In the genomic region with DNA sequence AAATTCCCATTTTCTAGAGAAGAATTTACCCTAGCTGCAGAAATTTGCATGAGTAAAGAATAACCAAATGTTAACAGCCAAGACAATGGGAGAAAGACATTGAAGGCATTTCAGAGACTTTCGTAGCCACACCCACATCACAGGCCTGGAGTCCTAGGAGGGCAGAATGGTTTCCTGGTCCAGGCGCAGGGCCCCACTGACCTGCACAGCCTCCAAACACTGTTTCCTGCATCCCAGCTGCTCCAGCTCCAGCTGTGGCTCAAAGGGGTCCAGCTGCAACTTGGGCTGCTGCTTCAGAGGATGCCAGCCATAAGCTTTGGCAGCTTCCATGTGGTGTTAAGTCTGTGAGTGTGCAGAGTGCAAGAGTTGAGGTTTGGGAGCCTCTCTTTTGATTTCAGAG, we compare ENCODE assay signal across 36 cellular contexts. TPM values are rescaled to one million over a fixed set of nuclear protein-coding genes. Genes with fewer than 3 reads are reported as not detected.
"Had no signal": no experiment of that assay in that cellular context is flagged by ENCODE, and none has a peak within 500 bp of the region (broad histone marks: within the 10 kb centered on the region; RNA-seq: fewer than 3 reads in every experiment).

No MANE protein-coding gene starts in this region.

- H3K27me3 ChIP-seq: ascending aorta had no signal

- ATAC-seq: activated CD8-positive, alpha-beta memory T cell treated with anti-CD3 and anti-CD28 coated beads, Interleukin-2, amount 10 ng/mL, durations not matched to agents 7 days and 5 days; activated CD8-positive, alpha-beta T cell treated with anti-CD3 and anti-CD28 coated beads, Interleukin-2, amount 10 ng/mL, durations not matched to agents 7 days and 5 days; activated naive CD8-positive, alpha-beta T cell treated with anti-CD3 and anti-CD28 coated beads, Interleukin-2, amount 50 U/mL, for 24 hours had no signal

- H3K4me3 Mint-ChIP-seq: activated B cell treated with CpG ODN at 0.5 μM for 24 hours; activated CD4-positive, alpha-beta memory T cell treated with anti-CD3 and anti-CD28 coated beads, Interleukin-2, amount 10 ng/mL, durations not matched to agents 7 days and 5 days; activated CD4-positive, alpha-beta T cell treated with anti-CD3 and anti-CD28 coated beads, Interleukin-2, amount 10 ng/mL, durations not matched to agents 24 days and 14 days; activated CD8-positive, alpha-beta memory T cell treated with anti-CD3 and anti-CD28 coated beads, Interleukin-2, amount 10 ng/mL, durations not matched to agents 7 days and 5 days; activated CD8-positive, alpha-beta T cell treated with anti-CD3 and anti-CD28 coated beads, Interleukin-2, amount 10 ng/mL, durations not matched to agents 7 days and 5 days; activated naive CD4-positive, alpha-beta T cell treated with anti-CD3 and anti-CD28 coated beads, Interleukin-2, amount 10 ng/mL, durations not matched to agents 7 days and 5 days; activated naive CD4-positive, alpha-beta T cell treated with anti-CD3 and anti-CD28 coated beads, Interleukin-2, amount 50 U/mL, for 24 hours; activated naive CD8-positive, alpha-beta T cell; activated naive CD8-positive, alpha-beta T cell treated with anti-CD3 and anti-CD28 coated beads, Interleukin-2, amount 10 ng/mL, durations not matched to agents 7 days and 5 days; activated naive CD8-positive, alpha-beta T cell treated with anti-CD3 and anti-CD28 coated beads, Interleukin-2, amount 50 U/mL, for 24 hours; activated T-cell treated with anti-CD3 and anti-CD28 coated beads, Interleukin-2, amount 50 U/mL, for 24 hours; brain; T-helper 1 cell treated with Interleukin-12 subunit alpha and Interleukin-12 subunit beta and Interleukin-4 antibody, amounts not matched to agents 30 μg/mL and 1 μg/mL, for 36 hours; T-helper 2 cell treated with Interferon-gamma antibody and Interleukin-4, amounts not matched to agents 5 μg/mL and 100 μg/mL, for 36 hours had no signal

- H3K27ac ChIP-seq: ascending aorta, VCaP had no signal

- H3K4me1 Mint-ChIP-seq: activated B cell treated with CpG ODN at 0.5 μM for 24 hours, brain had no signal

- H3K4me3 ChIP-seq: ascending aorta had no signal

- FAIRE-seq: colon, TTC549 had no signal

- DNase-seq: activated B cell treated with CpG ODN at 0.5 μM for 24 hours; activated CD4-positive, alpha-beta memory T cell treated with anti-CD3 and anti-CD28 coated beads, Interleukin-2, amount 10 ng/mL, durations not matched to agents 7 days and 5 days; activated CD4-positive, alpha-beta T cell treated with anti-CD3 and anti-CD28 coated beads for 4 hours; activated CD4-positive, alpha-beta T cell treated with anti-CD3 and anti-CD28 coated beads, Interleukin-2, amount 10 ng/mL, durations not matched to agents 24 days and 14 days; activated CD4-positive, alpha-beta T cell treated with anti-CD3 and anti-CD28 coated beads, Interleukin-2, amount 50 U/mL, for 1 hour; activated CD4-positive, alpha-beta T cell treated with anti-CD3 and anti-CD28 coated beads, Interleukin-2, amount 50 U/mL, for 48 hours; activated CD4-positive, CD25-positive, alpha-beta regulatory T cell treated with anti-CD3 and anti-CD28 coated beads, Interleukin-2, amount 50 U/mL, for 72 hours; activated CD8-positive, alpha-beta memory T cell treated with anti-CD3 and anti-CD28 coated beads for 24 hours; activated CD8-positive, alpha-beta memory T cell treated with anti-CD3 and anti-CD28 coated beads, Interleukin-2, amount 10 ng/mL, durations not matched to agents 7 days and 5 days; activated CD8-positive, alpha-beta memory T cell treated with anti-CD3 and anti-CD28 coated beads, Interleukin-2, amount 50 U/mL, for 48 hours; activated CD8-positive, alpha-beta T cell treated with anti-CD3 and anti-CD28 coated beads, Interleukin-2, amount 10 ng/mL, durations not matched to agents 7 days and 5 days; activated effector memory CD4-positive, alpha-beta T cell treated with Interleukin-2 at 50 U/mL for 16 hours; activated gamma-delta T cell; activated naive CD4-positive, alpha-beta T cell treated with anti-CD3 and anti-CD28 coated beads, Interleukin-2, amount 10 ng/mL, durations not matched to agents 7 days and 5 days; activated naive CD4-positive, alpha-beta T cell treated with Interleukin-2 at 50 U/mL for 16 hours; activated naive CD8-positive, alpha-beta T cell treated with anti-CD3 and anti-CD28 coated beads, Interleukin-2, amount 10 ng/mL, durations not matched to agents 7 days and 5 days; activated naive CD8-positive, alpha-beta T cell treated with anti-CD3 and anti-CD28 coated beads, Interleukin-2, amount 50 U/mL, for 24 hours; activated T-cell treated with anti-CD3 and anti-CD28 coated beads, Interleukin-2, amount 50 U/mL, for 24 hours; activated T-cell treated with anti-CD3 and anti-CD28 coated beads, Interleukin-2, amount 50 U/mL, for 48 hours; amygdala; anterior cingulate cortex; central memory CD4-positive, alpha-beta T cell; T-helper 2 cell; T-helper 9 cell had no signal

- H3K4me1 ChIP-seq: ascending aorta had no signal

- H3K27me3 Mint-ChIP-seq: activated B cell treated with CpG ODN at 0.5 μM for 24 hours; activated CD4-positive, alpha-beta memory T cell treated with anti-CD3 and anti-CD28 coated beads, Interleukin-2, amount 10 ng/mL, durations not matched to agents 7 days and 5 days; activated CD4-positive, alpha-beta T cell treated with anti-CD3 and anti-CD28 coated beads, Interleukin-2, amount 10 ng/mL, durations not matched to agents 24 days and 14 days; activated CD8-positive, alpha-beta memory T cell treated with anti-CD3 and anti-CD28 coated beads, Interleukin-2, amount 10 ng/mL, durations not matched to agents 7 days and 5 days; activated naive CD4-positive, alpha-beta T cell treated with anti-CD3 and anti-CD28 coated beads, Interleukin-2, amount 10 ng/mL, durations not matched to agents 7 days and 5 days; activated naive CD4-positive, alpha-beta T cell treated with anti-CD3 and anti-CD28 coated beads, Interleukin-2, amount 50 U/mL, for 24 hours; activated naive CD8-positive, alpha-beta T cell; activated naive CD8-positive, alpha-beta T cell treated with anti-CD3 and anti-CD28 coated beads, Interleukin-2, amount 10 ng/mL, durations not matched to agents 7 days and 5 days; activated naive CD8-positive, alpha-beta T cell treated with anti-CD3 and anti-CD28 coated beads, Interleukin-2, amount 50 U/mL, for 24 hours; activated T-cell treated with anti-CD3 and anti-CD28 coated beads, Interleukin-2, amount 50 U/mL, for 24 hours; brain had no signal

- H3K27ac Mint-ChIP-seq: activated B cell treated with CpG ODN at 0.5 μM for 24 hours; activated CD4-positive, alpha-beta memory T cell treated with anti-CD3 and anti-CD28 coated beads, Interleukin-2, amount 10 ng/mL, durations not matched to agents 7 days and 5 days; activated CD4-positive, alpha-beta T cell treated with anti-CD3 and anti-CD28 coated beads, Interleukin-2, amount 10 ng/mL, durations not matched to agents 24 days and 14 days; activated CD8-positive, alpha-beta memory T cell treated with anti-CD3 and anti-CD28 coated beads, Interleukin-2, amount 10 ng/mL, durations not matched to agents 7 days and 5 days; activated CD8-positive, alpha-beta T cell treated with anti-CD3 and anti-CD28 coated beads, Interleukin-2, amount 10 ng/mL, durations not matched to agents 7 days and 5 days; activated naive CD4-positive, alpha-beta T cell treated with anti-CD3 and anti-CD28 coated beads, Interleukin-2, amount 10 ng/mL, durations not matched to agents 7 days and 5 days; activated naive CD4-positive, alpha-beta T cell treated with anti-CD3 and anti-CD28 coated beads, Interleukin-2, amount 50 U/mL, for 24 hours; activated naive CD8-positive, alpha-beta T cell; activated naive CD8-positive, alpha-beta T cell treated with anti-CD3 and anti-CD28 coated beads, Interleukin-2, amount 10 ng/mL, durations not matched to agents 7 days and 5 days; activated T-cell treated with anti-CD3 and anti-CD28 coated beads, Interleukin-2, amount 50 U/mL, for 24 hours; activated T-helper 2 cell treated with anti-CD3 and anti-CD28 coated beads, Interferon-gamma antibody, Interleukin-2, Interleukin-4, amounts not matched to agents 10 μg/mL and 5 μg/mL and 100 μg/mL, durations not matched to agents 14 hours and 24 hours and 36 hours; brain; T-helper 1 cell treated with Interleukin-12 subunit alpha and Interleukin-12 subunit beta and Interleukin-4 antibody, amounts not matched to agents 30 μg/mL and 1 μg/mL, for 36 hours; T-helper 2 cell treated with Interferon-gamma antibody and Interleukin-4, amounts not matched to agents 5 μg/mL and 100 μg/mL, for 36 hours had no signal

RNA-seq across cellular contexts. Expression of a gene that starts 6.5 kb away (rescaled TPM):
- total RNA-seq: ascending aorta had no signal

RNA-seq across cellular contexts. Expression of a gene that starts 28.2 kb away (rescaled TPM):
- total RNA-seq: ascending aorta had no signal

RNA-seq across cellular contexts. Expression of a gene that starts 29.6 kb away (rescaled TPM):
- total RNA-seq: activated CD4-positive, alpha-beta T cell treated with anti-CD3 and anti-CD28 coated beads, Interleukin-2, amount 10 ng/mL, durations not matched to agents 24 days and 14 days; activated CD8-positive, alpha-beta T cell treated with anti-CD3 and anti-CD28 coated beads, Interleukin-2, amount 10 ng/mL, durations not matched to agents 7 days and 5 days; activated T-helper 2 cell treated with anti-CD3 and anti-CD28 coated beads, Interferon-gamma antibody, Interleukin-2, Interleukin-4, amounts not matched to agents 10 μg/mL and 5 μg/mL and 100 μg/mL, durations not matched to agents 14 hours and 24 hours and 36 hours; ascending aorta had no signal

RNA-seq across cellular contexts. Expression of a gene that starts 45.8 kb away (rescaled TPM):
- total RNA-seq: activated B cell treated with CpG ODN at 0.5 μM for 24 hours; activated CD4-positive, alpha-beta memory T cell treated with anti-CD3 and anti-CD28 coated beads, Interleukin-2, amount 10 ng/mL, durations not matched to agents 7 days and 5 days; activated CD4-positive, alpha-beta T cell treated with anti-CD3 and anti-CD28 coated beads, Interleukin-2, amount 10 ng/mL, durations not matched to agents 24 days and 14 days; activated CD8-positive, alpha-beta memory T cell treated with anti-CD3 and anti-CD28 coated beads, Interleukin-2, amount 10 ng/mL, durations not matched to agents 7 days and 5 days; activated CD8-positive, alpha-beta T cell treated with anti-CD3 and anti-CD28 coated beads, Interleukin-2, amount 10 ng/mL, durations not matched to agents 7 days and 5 days; activated T-helper 2 cell treated with anti-CD3 and anti-CD28 coated beads, Interferon-gamma antibody, Interleukin-2, Interleukin-4, amounts not matched to agents 10 μg/mL and 5 μg/mL and 100 μg/mL, durations not matched to agents 14 hours and 24 hours and 36 hours; ascending aorta; cardiac septum had no signal

RNA-seq across cellular contexts. Expression of a gene that starts 48.7 kb away (rescaled TPM):
- total RNA-seq: activated B cell treated with CpG ODN at 0.5 μM for 24 hours; activated CD4-positive, alpha-beta memory T cell treated with anti-CD3 and anti-CD28 coated beads, Interleukin-2, amount 10 ng/mL, durations not matched to agents 7 days and 5 days; activated CD4-positive, alpha-beta T cell treated with anti-CD3 and anti-CD28 coated beads, Interleukin-2, amount 10 ng/mL, durations not matched to agents 24 days and 14 days; activated CD8-positive, alpha-beta memory T cell treated with anti-CD3 and anti-CD28 coated beads, Interleukin-2, amount 10 ng/mL, durations not matched to agents 7 days and 5 days; activated CD8-positive, alpha-beta T cell treated with anti-CD3 and anti-CD28 coated beads, Interleukin-2, amount 10 ng/mL, durations not matched to agents 7 days and 5 days; activated naive CD8-positive, alpha-beta T cell treated with anti-CD3 and anti-CD28 coated beads, Interleukin-2, amount 10 ng/mL, durations not matched to agents 7 days and 5 days; activated T-helper 2 cell treated with anti-CD3 and anti-CD28 coated beads, Interferon-gamma antibody, Interleukin-2, Interleukin-4, amounts not matched to agents 10 μg/mL and 5 μg/mL and 100 μg/mL, durations not matched to agents 14 hours and 24 hours and 36 hours; ascending aorta; cardiac septum had no signal
- polyA plus RNA-seq: adipose tissue had no signal
